8 cellular contexts compared by ENCODE assay signal in the genomic region with DNA sequence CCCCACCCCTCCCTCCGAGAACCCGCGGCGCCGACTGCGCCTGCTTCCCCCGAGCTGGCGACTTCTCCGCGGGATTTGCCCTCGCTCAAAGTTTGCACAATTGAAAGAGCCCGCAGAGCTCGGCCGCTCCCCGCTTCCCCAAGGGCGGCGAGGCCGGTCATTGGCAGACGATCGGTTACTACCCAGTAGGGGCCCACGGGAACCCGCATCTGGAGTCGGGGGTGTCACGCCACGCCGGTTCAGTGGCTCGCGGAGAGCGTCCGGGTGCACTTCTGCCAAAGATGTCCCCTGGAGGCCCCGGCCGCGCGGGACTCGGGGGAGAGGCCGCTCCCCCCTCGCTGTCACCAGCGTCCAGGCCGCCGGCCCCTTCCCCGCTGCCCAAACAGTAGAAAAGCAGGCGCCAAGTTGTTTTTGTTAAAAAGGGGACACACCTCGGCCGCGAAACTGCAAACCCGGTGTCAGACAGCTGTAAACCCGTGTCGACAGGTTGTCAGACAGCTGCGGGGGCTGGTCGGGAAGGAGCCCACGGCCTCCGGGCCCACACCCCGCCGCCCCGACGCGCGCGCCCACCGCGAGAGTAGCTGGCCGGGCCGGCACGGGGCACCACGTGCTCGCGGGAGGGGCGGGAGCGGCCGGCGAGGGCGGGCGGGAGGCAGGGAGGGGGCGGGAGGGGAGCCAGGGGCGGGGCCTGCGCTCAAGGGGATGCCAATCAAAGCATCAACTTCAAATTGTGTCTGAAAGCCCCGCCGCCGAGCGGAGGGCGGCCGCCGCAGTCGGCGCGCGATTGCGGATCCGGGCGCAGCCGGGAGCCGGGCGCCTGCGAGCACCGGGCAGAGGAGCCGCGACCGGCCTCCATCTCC. TPM values are rescaled to one million over a fixed set of nuclear protein-coding genes. Genes with fewer than 3 reads are reported as not detected.
A peak's percentile ranks its signal among the peaks of the same experiment; 100 is the strongest.
DNase-seq lines count a peak whose midpoint lies in the region; ATAC-seq, FAIRE-seq and TF ChIP-seq lines count a peak whose summit lies in the region.
"Had no signal": no experiment of that assay in that cellular context is flagged by ENCODE, and none has a peak within 500 bp of the region (broad histone marks: within the 10 kb centered on the region; RNA-seq: fewer than 3 reads in every experiment).

A gene (plus strand): TSS at position 731 of the 860 bp plus-strand sequence. CDS start 274 bp downstream, outside the sequence.

- intact Hi-C loops in uterus (cut with DNase I; ENCODE audit: low total_unique reads): no loop called here

- peak within 1 kb of the TSS; percentile 73 for H3K4me3 ChIP-seq in astrocyte (ENCODE audit: insufficient read depth, low read depth, low read length)
- H3K4me3 ChIP-seq in iPS-20b (ENCODE audit: low read length): peak within 1 kb of the TSS; percentile 61
- H3K4me3 ChIP-seq in stomach smooth muscle (ENCODE audit: low read length in 2 of 2): peak within 1 kb of the TSS; percentile 51 to 57
- H3K4me3 ChIP-seq in uterus: no peak within 1 kb of the TSS

- H3K27me3 ChIP-seq in astrocyte (ENCODE audit: insufficient read depth, low read length) (peaks cover 30% of the 10 kb centered on the region), iPS-20b (ENCODE audit: insufficient read depth, low read length) (peaks cover 96% of the 10 kb centered on the region), stomach smooth muscle (ENCODE audit: control insufficient read depth in 1 of 2, insufficient read depth in 2 of 2, low read length in 2 of 2) (peaks cover 65 to 92% of the 10 kb centered on the region in 2 donors), uterus (peaks cover 0 to 75% of the 10 kb centered on the region in 2 donors)

- no peak for TF ChIP-seq POLR2A in uterus (IDR thresholded peaks at IDR 0.05)

- H3K27ac Mint-ChIP-seq in astrocyte (ENCODE audit: unreplicated experiment): no peak within 1 kb of the TSS

- no peaks in the 10 kb centered on the region for H4K20me1 ChIP-seq in astrocyte (ENCODE audit: insufficient read depth, low read length)

- no peaks in the 10 kb centered on the region for H3K36me3 Mint-ChIP-seq in astrocyte (ENCODE audit: low read depth, unreplicated experiment)

- H3K4me1 Mint-ChIP-seq in astrocyte (ENCODE audit: low read depth, unreplicated experiment): no peaks in the 10 kb centered on the region

- in situ Hi-C loops in KBM-7 (cut with MboI; ENCODE audit: low pct_unique_long_range_greater_than_20kb, low sequenced_read_pairs): no loop called here

- peak within 1 kb of the TSS; percentile 86 for H3K9ac ChIP-seq in astrocyte (ENCODE audit: low read length)
- peak within 1 kb of the TSS; percentile 41; the same call in 1 of the 2 replicates for H3K9ac ChIP-seq in iPS-20b (ENCODE audit: low read depth, low read length)
- no peak within 1 kb of the TSS for H3K9ac ChIP-seq in stomach smooth muscle (ENCODE audit: low read length in 2 of 2)

- H3K4me1 ChIP-seq in astrocyte (ENCODE audit: insufficient read depth, low read length) (peaks cover 21% of the 10 kb centered on the region), iPS-20b (ENCODE audit: insufficient read depth, low read length) (peaks cover 6% of the 10 kb centered on the region; the same call in 1 of the 2 replicates), stomach smooth muscle (ENCODE audit: control insufficient read depth, insufficient read depth, low read length) (peaks cover 19% of the 10 kb centered on the region), uterus (peaks cover 0 to 13% of the 10 kb centered on the region in 2 donors)

- H3K9me3 ChIP-seq in astrocyte (ENCODE audit: insufficient read depth, low read depth, low read length) (no peaks in the 10 kb centered on the region), iPS-20b (ENCODE audit: insufficient read depth, low read depth, low read length) (no peaks in the 10 kb centered on the region), stomach smooth muscle (ENCODE audit: control insufficient read depth in 2 of 2, low read length in 2 of 2) (no peaks in the 10 kb centered on the region), uterus (no peaks in the 10 kb centered on the region)

- peaks cover 23% of the 10 kb centered on the region for H3K9me3 Mint-ChIP-seq in astrocyte (ENCODE audit: unreplicated experiment)

- H3K27ac ChIP-seq in astrocyte (ENCODE audit: low read depth, low read length) (peak within 1 kb of the TSS; percentile 77), iPS-20b (ENCODE audit: low read length) (no peak within 1 kb of the TSS), stomach smooth muscle (ENCODE audit: low read length) (no peak within 1 kb of the TSS), uterus (no peak within 1 kb of the TSS)

- no peak for FAIRE-seq in astrocyte (lab: Jason Lieb, UNC)

- peaks cover 54% of the 10 kb centered on the region for H3K27me3 Mint-ChIP-seq in astrocyte (ENCODE audit: low read depth, unreplicated experiment)

- no peaks in the 10 kb centered on the region for H3K36me3 ChIP-seq in astrocyte (ENCODE audit: insufficient read depth, low read length)
- no peaks in the 10 kb centered on the region for H3K36me3 ChIP-seq in iPS-20b (ENCODE audit: insufficient read depth, low read depth, low read length)
- H3K36me3 ChIP-seq in stomach smooth muscle (ENCODE audit: control insufficient read depth in 2 of 2, insufficient read depth in 2 of 2, low read length in 2 of 2): no peaks in the 10 kb centered on the region
- H3K36me3 ChIP-seq in uterus: no peaks in the 10 kb centered on the region

- H3K4me2 ChIP-seq in astrocyte (ENCODE audit: low read length): peak within 1 kb of the TSS; percentile 90

- TF ChIP-seq CTCF in astrocyte (IDR thresholded peaks at IDR 0.05; ENCODE audit: insufficient read depth, low read depth, low read length) (no peak), uterus (IDR thresholded peaks at IDR 0.05) (no peak)

- peak within 1 kb of the TSS; percentile 62 for H3K4me3 Mint-ChIP-seq in astrocyte (ENCODE audit: unreplicated experiment)

- peak; percentile 71 for DNase-seq in M059J (ENCODE audit: low read depth)
- peak; percentile 47 for DNase-seq in astrocyte (ENCODE audit: low read depth)
- DNase-seq in KBM-7: no peak
- DNase-seq in uterus: no peak

- ATAC-seq in GM21367 (IDR thresholded peaks at IDR 0.05; ENCODE audit: unreplicated experiment): no peak

- peak within 1 kb of the TSS; percentile 66 for H2AFZ ChIP-seq in astrocyte (ENCODE audit: low read depth, low read length)

- peaks cover 42% of the 10 kb centered on the region for H3K79me2 ChIP-seq in astrocyte (ENCODE audit: insufficient read depth, low read length)

RNA-seq across cellular contexts. Expression of the gene that starts here (rescaled TPM):
- total RNA-seq in M059J (2014; rRNA removed; shearing (Covaris generic)): 9.3 and 23.8 TPM in 2 replicates
- 0.14 and 0.52 TPM in 2 replicates for total RNA-seq in astrocyte
- not detected for total RNA-seq in uterus
- total RNA-seq: fibroblast of villous mesenchyme had no signal

Comparison
In these comparisons a context has a peak if more than half of its experiments do, and no peak if none do; other contexts are left out.
1. Peak in DNase-seq, H3K4me3 ChIP-seq, H3K27ac ChIP-seq, H3K9ac ChIP-seq and H3K4me2 ChIP-seq in astrocyte; RNA of the gene not detected or under 1 TPM.
2. H3K4me3 ChIP-seq: peak in iPS-20b (single experiment) and stomach smooth muscle (2 of 2); none in uterus (0 of 2).